ENCODE assay signal across 1 cellular context in the genomic region with DNA sequence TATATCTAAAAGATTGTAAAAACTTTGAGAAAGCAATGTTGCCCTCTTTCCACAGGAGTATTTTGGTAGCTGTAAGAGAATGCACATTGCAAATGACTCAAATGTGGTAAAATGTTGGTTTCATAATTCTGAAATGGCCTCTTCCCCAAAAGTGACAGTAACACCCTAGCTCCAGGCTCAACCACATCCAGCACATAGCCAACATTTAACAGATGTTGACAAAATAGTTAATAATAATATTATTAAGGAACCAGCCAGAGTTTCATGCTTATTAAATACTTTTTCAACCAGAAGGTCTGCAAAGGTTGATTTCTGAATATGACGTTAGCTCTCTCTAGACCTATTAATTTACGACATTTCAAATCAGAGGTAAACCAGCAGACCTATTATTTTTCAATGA.
A peak's percentile ranks its signal among the peaks of the same experiment; 100 is the strongest.
TF ChIP-seq lines count a peak whose summit lies in the region.

No MANE protein-coding gene starts in this region.

TF ChIP-seq in GM12878, 131 proteins besides CTCF, POLR2A, EP300 and RAD21 (continued from another document):
- TF ChIP-seq, protein P1, sequence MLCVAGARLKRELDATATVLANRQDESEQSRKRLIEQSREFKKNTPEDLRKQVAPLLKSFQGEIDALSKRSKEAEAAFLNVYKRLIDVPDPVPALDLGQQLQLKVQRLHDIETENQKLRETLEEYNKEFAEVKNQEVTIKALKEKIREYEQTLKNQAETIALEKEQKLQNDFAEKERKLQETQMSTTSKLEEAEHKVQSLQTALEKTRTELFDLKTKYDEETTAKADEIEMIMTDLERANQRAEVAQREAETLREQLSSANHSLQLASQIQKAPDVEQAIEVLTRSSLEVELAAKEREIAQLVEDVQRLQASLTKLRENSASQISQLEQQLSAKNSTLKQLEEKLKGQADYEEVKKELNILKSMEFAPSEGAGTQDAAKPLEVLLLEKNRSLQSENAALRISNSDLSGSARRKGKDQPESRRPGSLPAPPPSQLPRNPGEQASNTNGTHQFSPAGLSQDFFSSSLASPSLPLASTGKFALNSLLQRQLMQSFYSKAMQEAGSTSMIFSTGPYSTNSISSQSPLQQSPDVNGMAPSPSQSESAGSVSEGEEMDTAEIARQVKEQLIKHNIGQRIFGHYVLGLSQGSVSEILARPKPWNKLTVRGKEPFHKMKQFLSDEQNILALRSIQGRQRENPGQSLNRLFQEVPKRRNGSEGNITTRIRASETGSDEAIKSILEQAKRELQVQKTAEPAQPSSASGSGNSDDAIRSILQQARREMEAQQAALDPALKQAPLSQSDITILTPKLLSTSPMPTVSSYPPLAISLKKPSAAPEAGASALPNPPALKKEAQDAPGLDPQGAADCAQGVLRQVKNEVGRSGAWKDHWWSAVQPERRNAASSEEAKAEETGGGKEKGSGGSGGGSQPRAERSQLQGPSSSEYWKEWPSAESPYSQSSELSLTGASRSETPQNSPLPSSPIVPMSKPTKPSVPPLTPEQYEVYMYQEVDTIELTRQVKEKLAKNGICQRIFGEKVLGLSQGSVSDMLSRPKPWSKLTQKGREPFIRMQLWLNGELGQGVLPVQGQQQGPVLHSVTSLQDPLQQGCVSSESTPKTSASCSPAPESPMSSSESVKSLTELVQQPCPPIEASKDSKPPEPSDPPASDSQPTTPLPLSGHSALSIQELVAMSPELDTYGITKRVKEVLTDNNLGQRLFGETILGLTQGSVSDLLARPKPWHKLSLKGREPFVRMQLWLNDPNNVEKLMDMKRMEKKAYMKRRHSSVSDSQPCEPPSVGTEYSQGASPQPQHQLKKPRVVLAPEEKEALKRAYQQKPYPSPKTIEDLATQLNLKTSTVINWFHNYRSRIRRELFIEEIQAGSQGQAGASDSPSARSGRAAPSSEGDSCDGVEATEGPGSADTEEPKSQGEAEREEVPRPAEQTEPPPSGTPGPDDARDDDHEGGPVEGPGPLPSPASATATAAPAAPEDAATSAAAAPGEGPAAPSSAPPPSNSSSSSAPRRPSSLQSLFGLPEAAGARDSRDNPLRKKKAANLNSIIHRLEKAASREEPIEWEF (IDR thresholded peaks at IDR 0.05; ENCODE audit: insufficient replicate concordance, low read depth, low read length), result no peak
- peak; percentile 52; the same call in 1 of the 2 replicates for TF ChIP-seq MTA2 (IDR thresholded peaks at IDR 0.05; ENCODE audit: low read depth)
- no peak for TF ChIP-seq MEF2A (IDR thresholded peaks at IDR 0.05; ENCODE audit: insufficient read depth, low read depth, low read length)
- TF ChIP-seq NFIC (IDR thresholded peaks at IDR 0.05; ENCODE audit: low read depth, low read length), result peak; percentile 46; the same call in 1 of the 2 replicates
- TF ChIP-seq, protein P2, sequence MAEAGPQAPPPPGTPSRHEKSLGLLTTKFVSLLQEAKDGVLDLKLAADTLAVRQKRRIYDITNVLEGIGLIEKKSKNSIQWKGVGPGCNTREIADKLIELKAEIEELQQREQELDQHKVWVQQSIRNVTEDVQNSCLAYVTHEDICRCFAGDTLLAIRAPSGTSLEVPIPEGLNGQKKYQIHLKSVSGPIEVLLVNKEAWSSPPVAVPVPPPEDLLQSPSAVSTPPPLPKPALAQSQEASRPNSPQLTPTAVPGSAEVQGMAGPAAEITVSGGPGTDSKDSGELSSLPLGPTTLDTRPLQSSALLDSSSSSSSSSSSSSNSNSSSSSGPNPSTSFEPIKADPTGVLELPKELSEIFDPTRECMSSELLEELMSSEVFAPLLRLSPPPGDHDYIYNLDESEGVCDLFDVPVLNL (IDR thresholded peaks at IDR 0.05; ENCODE audit: low read depth, low read length), result no peak
- TF ChIP-seq JUNB (IDR thresholded peaks at IDR 0.05), result peak; percentile 64
- peak; percentile 31 to 56; a peak in 2 of 4 replicates for TF ChIP-seq IKZF2 (IDR thresholded peaks at IDR 0.05)
